In genomic region chr4:13821522-13821921, GRCh38 we compare ENCODE assay signal across 2 cellular contexts.
TF ChIP-seq lines count a peak whose summit lies in the region.

No MANE protein-coding gene starts in this region.

TF ChIP-seq in GM23338, 12 proteins besides CTCF, POLR2A, EP300 and RAD21:
- TF ChIP-seq JUNB (IDR thresholded peaks at IDR 0.05; ENCODE audit: unreplicated experiment) (no peak), EZH2phosphoT487 (IDR thresholded peaks at IDR 0.05; ENCODE audit: unreplicated experiment) (no peak), NANOG (IDR thresholded peaks at IDR 0.05; ENCODE audit: borderline replicate concordance) (no peak), REST (IDR thresholded peaks at IDR 0.05; ENCODE audit: unreplicated experiment) (no peak), ETS1 (IDR thresholded peaks at IDR 0.05) (no peak), ZNF462 (CRISPR knock-in tag; IDR thresholded peaks at IDR 0.05) (no peak), CREB1 (CRISPR knock-in tag; IDR thresholded peaks at IDR 0.05; ENCODE audit: low read depth) (no peak), EZH2 (IDR thresholded peaks at IDR 0.05; ENCODE audit: low read depth, unreplicated experiment) (no peak), ZNF114 (CRISPR knock-in tag; IDR thresholded peaks at IDR 0.05) (no peak), STAT1 (IDR thresholded peaks at IDR 0.05; ENCODE audit: unreplicated experiment) (no peak), ZNF331 (CRISPR knock-in tag; IDR thresholded peaks at IDR 0.05; ENCODE audit: low read depth) (no peak), POLR2AphosphoS5 (IDR thresholded peaks at IDR 0.05; ENCODE audit: low read depth) (no peak)

TF ChIP-seq in H1, 55 proteins besides CTCF, POLR2A, EP300 and RAD21:
- no peak for TF ChIP-seq YY1 (IDR thresholded peaks at IDR 0.05; ENCODE audit: low read depth, low read length)
